1 cellular context compared by ENCODE assay signal in the genomic region with DNA sequence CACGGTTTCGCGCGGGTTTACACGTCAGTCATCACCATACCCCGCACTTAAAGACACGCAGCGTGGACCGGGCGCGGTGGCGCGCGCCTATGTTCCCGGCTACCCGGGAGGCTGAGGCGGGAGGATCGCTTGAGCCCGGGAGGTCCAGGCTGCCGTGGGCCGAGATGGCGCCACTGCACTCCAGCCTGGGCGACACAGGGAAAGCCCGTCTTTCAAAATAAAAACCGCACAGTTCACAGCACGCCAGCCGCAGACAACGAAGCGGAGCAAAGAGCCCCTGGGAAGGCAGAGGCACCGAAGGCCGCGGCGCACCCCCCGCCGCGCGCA.
TF ChIP-seq lines count a peak whose summit lies in the region.

No MANE protein-coding gene starts in this region.

TF ChIP-seq in SK-N-SH, 30 proteins besides CTCF, POLR2A, EP300 and RAD21:
- TF ChIP-seq MEF2A (IDR thresholded peaks at IDR 0.05; ENCODE audit: borderline replicate concordance, low read depth) (no peak), RFX5 (IDR thresholded peaks at IDR 0.05; ENCODE audit: low read length) (no peak), TAF1 (IDR thresholded peaks at IDR 0.05; ENCODE audit: borderline replicate concordance, low read depth, low read length) (no peak), GABPA (IDR thresholded peaks at IDR 0.05; ENCODE audit: low read depth) (no peak), POLR2AphosphoS5 (IDR thresholded peaks at IDR 0.05; ENCODE audit: low read depth, low read length) (no peak), FOXJ3 (CRISPR knock-in tag; IDR thresholded peaks at IDR 0.05) (no peak), MXI1 (IDR thresholded peaks at IDR 0.05; ENCODE audit: low read depth, low read length) (no peak), FOXM1 (IDR thresholded peaks at IDR 0.05; ENCODE audit: low read depth) (no peak), SIN3A (IDR thresholded peaks at IDR 0.05; ENCODE audit: borderline replicate concordance, low read depth, low read length) (no peak), EZH2phosphoT487 (IDR thresholded peaks at IDR 0.05; ENCODE audit: borderline replicate concordance, low read depth) (no peak), USF2 (IDR thresholded peaks at IDR 0.05; ENCODE audit: borderline replicate concordance, low read depth, low read length) (no peak), YY1 (IDR thresholded peaks at IDR 0.05; ENCODE audit: low read depth) (no peak), CHD2 (IDR thresholded peaks at IDR 0.05; ENCODE audit: low read length, partially characterized antibody) (no peak), TCF12 (IDR thresholded peaks at IDR 0.05) (no peak), FOSL2 (IDR thresholded peaks at IDR 0.05; ENCODE audit: borderline replicate concordance, low read depth) (no peak), ELF1 (IDR thresholded peaks at IDR 0.05) (no peak)
- TF ChIP-seq, protein P1, sequence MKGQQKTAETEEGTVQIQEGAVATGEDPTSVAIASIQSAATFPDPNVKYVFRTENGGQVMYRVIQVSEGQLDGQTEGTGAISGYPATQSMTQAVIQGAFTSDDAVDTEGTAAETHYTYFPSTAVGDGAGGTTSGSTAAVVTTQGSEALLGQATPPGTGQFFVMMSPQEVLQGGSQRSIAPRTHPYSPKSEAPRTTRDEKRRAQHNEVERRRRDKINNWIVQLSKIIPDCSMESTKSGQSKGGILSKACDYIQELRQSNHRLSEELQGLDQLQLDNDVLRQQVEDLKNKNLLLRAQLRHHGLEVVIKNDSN (IDR thresholded peaks at IDR 0.05; ENCODE audit: borderline replicate concordance, low read depth), result no peak
- TF ChIP-seq, protein P2, sequence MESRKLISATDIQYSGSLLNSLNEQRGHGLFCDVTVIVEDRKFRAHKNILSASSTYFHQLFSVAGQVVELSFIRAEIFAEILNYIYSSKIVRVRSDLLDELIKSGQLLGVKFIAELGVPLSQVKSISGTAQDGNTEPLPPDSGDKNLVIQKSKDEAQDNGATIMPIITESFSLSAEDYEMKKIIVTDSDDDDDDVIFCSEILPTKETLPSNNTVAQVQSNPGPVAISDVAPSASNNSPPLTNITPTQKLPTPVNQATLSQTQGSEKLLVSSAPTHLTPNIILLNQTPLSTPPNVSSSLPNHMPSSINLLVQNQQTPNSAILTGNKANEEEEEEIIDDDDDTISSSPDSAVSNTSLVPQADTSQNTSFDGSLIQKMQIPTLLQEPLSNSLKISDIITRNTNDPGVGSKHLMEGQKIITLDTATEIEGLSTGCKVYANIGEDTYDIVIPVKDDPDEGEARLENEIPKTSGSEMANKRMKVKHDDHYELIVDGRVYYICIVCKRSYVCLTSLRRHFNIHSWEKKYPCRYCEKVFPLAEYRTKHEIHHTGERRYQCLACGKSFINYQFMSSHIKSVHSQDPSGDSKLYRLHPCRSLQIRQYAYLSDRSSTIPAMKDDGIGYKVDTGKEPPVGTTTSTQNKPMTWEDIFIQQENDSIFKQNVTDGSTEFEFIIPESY (IDR thresholded peaks at IDR 0.05; ENCODE audit: borderline replicate concordance, low read depth), result no peak
- TF ChIP-seq, protein P3, sequence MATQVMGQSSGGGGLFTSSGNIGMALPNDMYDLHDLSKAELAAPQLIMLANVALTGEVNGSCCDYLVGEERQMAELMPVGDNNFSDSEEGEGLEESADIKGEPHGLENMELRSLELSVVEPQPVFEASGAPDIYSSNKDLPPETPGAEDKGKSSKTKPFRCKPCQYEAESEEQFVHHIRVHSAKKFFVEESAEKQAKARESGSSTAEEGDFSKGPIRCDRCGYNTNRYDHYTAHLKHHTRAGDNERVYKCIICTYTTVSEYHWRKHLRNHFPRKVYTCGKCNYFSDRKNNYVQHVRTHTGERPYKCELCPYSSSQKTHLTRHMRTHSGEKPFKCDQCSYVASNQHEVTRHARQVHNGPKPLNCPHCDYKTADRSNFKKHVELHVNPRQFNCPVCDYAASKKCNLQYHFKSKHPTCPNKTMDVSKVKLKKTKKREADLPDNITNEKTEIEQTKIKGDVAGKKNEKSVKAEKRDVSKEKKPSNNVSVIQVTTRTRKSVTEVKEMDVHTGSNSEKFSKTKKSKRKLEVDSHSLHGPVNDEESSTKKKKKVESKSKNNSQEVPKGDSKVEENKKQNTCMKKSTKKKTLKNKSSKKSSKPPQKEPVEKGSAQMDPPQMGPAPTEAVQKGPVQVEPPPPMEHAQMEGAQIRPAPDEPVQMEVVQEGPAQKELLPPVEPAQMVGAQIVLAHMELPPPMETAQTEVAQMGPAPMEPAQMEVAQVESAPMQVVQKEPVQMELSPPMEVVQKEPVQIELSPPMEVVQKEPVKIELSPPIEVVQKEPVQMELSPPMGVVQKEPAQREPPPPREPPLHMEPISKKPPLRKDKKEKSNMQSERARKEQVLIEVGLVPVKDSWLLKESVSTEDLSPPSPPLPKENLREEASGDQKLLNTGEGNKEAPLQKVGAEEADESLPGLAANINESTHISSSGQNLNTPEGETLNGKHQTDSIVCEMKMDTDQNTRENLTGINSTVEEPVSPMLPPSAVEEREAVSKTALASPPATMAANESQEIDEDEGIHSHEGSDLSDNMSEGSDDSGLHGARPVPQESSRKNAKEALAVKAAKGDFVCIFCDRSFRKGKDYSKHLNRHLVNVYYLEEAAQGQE (IDR thresholded peaks at IDR 0.05; ENCODE audit: low read depth, low read length), result no peak
